9 cellular contexts compared by ENCODE assay signal in the genomic region with DNA sequence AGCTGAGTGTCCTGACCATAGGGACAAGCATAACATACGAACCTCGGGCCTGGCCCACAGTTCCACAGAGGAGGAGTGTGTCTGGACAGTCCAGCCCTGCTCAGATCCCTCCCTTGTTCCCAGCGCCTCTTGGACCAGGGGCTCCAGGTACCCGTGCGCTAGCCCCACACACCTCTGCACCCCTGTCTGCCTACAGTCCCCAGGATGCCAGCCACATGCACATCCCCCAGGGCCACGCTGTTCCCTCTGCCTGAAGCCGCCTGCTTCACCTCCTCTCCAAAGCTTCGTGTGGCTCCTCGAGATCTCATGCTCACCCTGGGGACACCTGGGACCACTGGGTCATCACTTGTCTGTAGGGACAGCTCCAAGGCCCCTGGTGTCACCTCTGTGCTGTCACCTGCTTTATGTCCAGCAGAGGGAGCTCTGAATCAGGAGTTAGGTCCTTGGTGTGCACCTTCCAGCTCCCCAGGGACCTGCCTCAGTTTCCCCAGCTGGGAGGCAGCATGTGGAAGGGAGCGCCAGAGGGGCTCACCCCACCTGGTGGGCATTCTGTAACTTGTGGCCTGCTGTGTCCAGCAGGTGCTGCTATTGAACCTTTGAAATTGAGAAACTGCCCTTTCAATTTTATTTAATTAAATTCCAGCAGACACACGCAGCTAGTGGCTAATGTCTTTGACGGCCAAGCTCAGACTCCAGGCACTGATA. TPM values are rescaled to one million over a fixed set of nuclear protein-coding genes. Genes with fewer than 3 reads are reported as not detected.
DNase-seq lines count a peak whose midpoint lies in the region; ATAC-seq, FAIRE-seq and TF ChIP-seq lines count a peak whose summit lies in the region.
"Had no signal": no experiment of that assay in that cellular context is flagged by ENCODE, and none has a peak within 500 bp of the region (broad histone marks: within the 10 kb centered on the region; RNA-seq: fewer than 3 reads in every experiment).

No MANE protein-coding gene starts in this region.

- peak; percentile 91 for TF ChIP-seq CTCF in C4-2B (conservative IDR thresholded peaks at IDR 0.05)
- TF ChIP-seq CTCF in H9 (conservative IDR thresholded peaks at IDR 0.05): peak; percentile 91
- peak; percentile 75 to 87 (median 77) for TF ChIP-seq CTCF in GM12878 (IDR thresholded peaks at IDR 0.05 in 2 of 3, conservative IDR thresholded peaks at IDR 0.05 in 1 of 3; ENCODE audit: control insufficient read depth in 2 of 3, extremely low read depth in 1 of 3, insufficient read depth in 1 of 3, low read depth in 3 of 3, low read length in 3 of 3)

- no peaks in the 10 kb centered on the region for H3K23me2 ChIP-seq in H9 (ENCODE audit: insufficient read length, low read depth, low read length, poor library complexity, severe bottlenecking)

- H3K9me3 ChIP-seq in H9 (ENCODE audit: control insufficient read depth, low read depth, low read length): no peaks in the 10 kb centered on the region
- no peaks in the 10 kb centered on the region for H3K9me3 ChIP-seq in GM12878 (replicated peaks; ENCODE audit: control insufficient read depth, insufficient read depth, low read length)

- no peak overlapping the region for H4K8ac ChIP-seq in H9 (replicated peaks; ENCODE audit: insufficient read length, low read depth, low read length)

- no peak overlapping the region for H2BK5ac ChIP-seq in H9 (ENCODE audit: insufficient read length, low read length)

- no peak overlapping the region for H3K4me3 ChIP-seq in GM12878

- RAD21 ChIA-PET in GM12878 (lab: Charles Lee; ENCODE audit: unreplicated experiment): interaction anchor here (1.0 to 1.7 kb wide), 8 partner anchors 11 to 251 kb away, joined by 3 to 6 read pairs (median 3); no protein-coding TSS in a partner anchor

- no peak overlapping the region for H2BK15ac ChIP-seq in H9 (ENCODE audit: low read depth, low read length)

- POLR2A ChIA-PET in GM12878 (lab: Charles Lee): no interaction called here

- H3K27me3 ChIP-seq in H9 (ENCODE audit: insufficient read depth, low read length) (no peaks in the 10 kb centered on the region), GM12878 (replicated peaks in 1 of 2; ENCODE audit: control insufficient read depth in 2 of 2, insufficient read depth in 2 of 2, low read length in 1 of 2) (peaks cover 0 to 7% of the 10 kb centered on the region in 2 experiments; a peak in 3 of 4 replicates)

- H3K79me1 ChIP-seq in H9 (ENCODE audit: insufficient read depth, low read depth, low read length, poor library complexity, severe bottlenecking): no peaks in the 10 kb centered on the region

- no peak overlapping the region for H2BK120ac ChIP-seq in H9 (ENCODE audit: low read depth, low read length, poor library complexity, severe bottlenecking)

- TF ChIP-seq EP300 in GM12878 (IDR thresholded peaks at IDR 0.05; ENCODE audit: borderline replicate concordance in 1 of 2, control insufficient read depth in 1 of 2, low read depth in 2 of 2, low read length in 2 of 2): no peak

- H4K91ac ChIP-seq in H9 (ENCODE audit: insufficient read length, low read depth, low read length): no peak overlapping the region

- H3K4me1 ChIP-seq in H9 (ENCODE audit: insufficient read depth, low read length) (no peaks in the 10 kb centered on the region), GM12878 (ENCODE audit: control insufficient read depth, insufficient read depth, low read length) (no peaks in the 10 kb centered on the region)

- H3K23ac ChIP-seq in H9 (ENCODE audit: insufficient read length, low read depth, low read length): no peak overlapping the region

- no peak overlapping the region for H3K18ac ChIP-seq in H9 (ENCODE audit: insufficient read length, low read depth, low read length)

- H3K36me3 Mint-ChIP-seq in H9 (ENCODE audit: insufficient read depth in 1 of 3, low read depth in 3 of 3): no peaks in the 10 kb centered on the region

- H2AFZ ChIP-seq in H9 (ENCODE audit: low read length): no peak overlapping the region
- H2AFZ ChIP-seq in GM12878 (ENCODE audit: control insufficient read depth, low read depth, low read length): no peak overlapping the region

- CTCF ChIA-PET in GM12878 (lab: Yijun Ruan, JAX): interaction anchor here (0.5 to 3.0 kb wide), 31 partner anchors 8 to 898 kb away, joined by 3 to 25 read pairs (median 5); partner anchors contain the start of genes BIRC7 and COL20A1

- BruUV-seq in GM12878 (replicated peaks; lab: Mats Ljungman, UMichigan): no TSS peak

- H3K9ac ChIP-seq in H9 (ENCODE audit: extremely low read depth, insufficient read length, low read length) (no peak overlapping the region), GM12878 (ENCODE audit: control insufficient read depth, insufficient read depth, low read length) (no peak overlapping the region)

- H3K9me3 Mint-ChIP-seq in H9: peaks cover 0 to 1% of the 10 kb centered on the region in 2 experiments; a peak in 1 of 5 replicates

- H3K4me2 ChIP-seq in H9 (ENCODE audit: insufficient read depth, insufficient read length, low read length) (no peak overlapping the region), GM12878 (ENCODE audit: control insufficient read depth, insufficient read depth) (no peak overlapping the region)

- no peaks in the 10 kb centered on the region for H3K79me2 ChIP-seq in H9 (ENCODE audit: insufficient read depth, low read length)
- no peaks in the 10 kb centered on the region for H3K79me2 ChIP-seq in GM12878 (ENCODE audit: control insufficient read depth, insufficient read depth, low read length)

- H4K20me1 ChIP-seq in H9 (ENCODE audit: control insufficient read depth, insufficient read depth, insufficient read length) (no peaks in the 10 kb centered on the region), GM12878 (ENCODE audit: control insufficient read depth, insufficient read depth) (no peaks in the 10 kb centered on the region; the same call in 1 of the 2 replicates)

- no peak overlapping the region for H3K27ac Mint-ChIP-seq in H9

- H4K5ac ChIP-seq in H9 (ENCODE audit: insufficient read length, low read depth, low read length): no peak overlapping the region

- peak; percentile 68 for TF ChIP-seq RAD21 in GM12878 (IDR thresholded peaks at IDR 0.05; ENCODE audit: insufficient read depth, low read depth, low read length)

- TF ChIP-seq POLR2A in GM12878 (IDR thresholded peaks at IDR 0.05; ENCODE audit: low read depth, low read length): no peak

- H3K27ac ChIP-seq in C4-2B (no peak overlapping the region), H9 (ENCODE audit: insufficient read length, low read depth, low read length) (no peak overlapping the region), GM12878 (ENCODE audit: control insufficient read depth, insufficient read depth) (no peak overlapping the region)

- no peak overlapping the region for H3K56ac ChIP-seq in H9 (ENCODE audit: insufficient read length, low read depth, low read length)

- DNase-seq in H9: peak; percentile 74
- DNase-seq in SW480 (ENCODE audit: low spot score): peak; percentile 50
- no peak for DNase-seq in GM12878 (ENCODE audit: low read depth, low spot score)
- DNase-seq in left lobe of liver (ENCODE audit: low spot score): no peak
- peak in 5 of 6 experiments; percentile 11 to 53 (median 15) for DNase-seq in stimulated activated naive CD4-positive, alpha-beta T cell (lab: John Stamatoyannopoulos, UW)
- DNase-seq in posterior vena cava (ENCODE audit: low spot score): no peak

- H3K36me3 ChIP-seq in GM12878 (ENCODE audit: control insufficient read depth in 2 of 2, insufficient read depth in 2 of 2, low read length in 1 of 2): no peaks in the 10 kb centered on the region

- WGBS in H9 (ENCODE audit: extremely low coverage, insufficient read length, low lambda C conversion rate): no CpG with 5 or more reads among the region's 12 CpGs
- WGBS in GM12878 (ENCODE audit: insufficient coverage, insufficient replicate concordance, low lambda C conversion rate, missing lambda C conversion rate): 16% methylated on average over 12 of the region's 12 CpGs

- intact Hi-C loops in GM12878 (cut with micrococcal nuclease; ENCODE audit: unreplicated experiment) (loop anchor here (5.0 kb wide), 1 partner anchor 49 kb away; the partner anchor contains the start of gene ARFGAP1), posterior vena cava (cut with DNase I) (no loop called here)

- ATAC-seq in GM12878: peak; percentile 82
- ATAC-seq in left lobe of liver: peak; percentile 75
- no peak for ATAC-seq in GM21529 (IDR thresholded peaks at IDR 0.05; ENCODE audit: unreplicated experiment)

- H2BK12ac ChIP-seq in H9 (ENCODE audit: insufficient read length, low read depth, low read length): no peak overlapping the region

- H2BK20ac ChIP-seq in H9 (ENCODE audit: low read depth, low read length, poor library complexity, severe bottlenecking): no peak overlapping the region

- peaks cover 2 to 39% of the 10 kb centered on the region in 2 experiments; a peak in 3 of 4 replicates for H3K4me1 Mint-ChIP-seq in H9

- H3T11ph ChIP-seq in H9 (ENCODE audit: low read length): no peak overlapping the region

- H3K27me3 Mint-ChIP-seq in H9 (ENCODE audit: low read depth): peaks cover 31% of the 10 kb centered on the region

- no peak for FAIRE-seq in GM12878 (lab: Jason Lieb, UNC)

- no peak overlapping the region for H3K4ac ChIP-seq in H9 (ENCODE audit: low read depth, low read length)

- H3K4me3 Mint-ChIP-seq in H9: no peak overlapping the region

- no peak overlapping the region for H2AK5ac ChIP-seq in H9 (ENCODE audit: insufficient read length, low read length)

- H3K14ac ChIP-seq in H9 (ENCODE audit: insufficient read depth, low read length): no peak overlapping the region

- SMC1A ChIA-PET in GM12878 (lab: Charles Lee; ENCODE audit: uncharacterized antibody, unreplicated experiment): interaction anchor here (0.6 to 1.5 kb wide), 8 partner anchors 9 to 273 kb away, joined by 3 to 4 read pairs (median 3); no protein-coding TSS in a partner anchor

- in situ Hi-C loops in GM12878 (cut with MboI): no loop called here

RNA-seq across cellular contexts. Expression of gene YTHDF1, which starts 7.3 kb away (rescaled TPM):
- total RNA-seq in H9 (2021) (85.4 TPM in 2 replicates), GM12878 (2014; rRNA removed) (19.7 and 21.6 TPM in 2 replicates), GM12878 (2014; rRNA removed; fragmentation: Illumina TruSeq; extraction: Trizol) (18.5 and 21.3 TPM in 2 replicates), GM12878 (2021) (36.1 and 37.8 TPM in 2 replicates), left lobe of liver (18.2 TPM), posterior vena cava (10 to 100 TPM; 25.2 to 25.7 TPM)
- 18.1 and 21.9 TPM in 2 replicates for total RNA-seq in GM12878 (2013; cell fraction: nucleolus; rRNA removed)
- 17.4 TPM for polyA plus RNA-seq in GM12878 (2011; ENCODE audit: low read depth)
- polyA plus RNA-seq in GM12878 (2011; rRNA removed) (23.2 and 27.5 TPM in 2 replicates), GM12878 (2014; fragmentation: Illumina TruSeq; extraction: Trizol) (23.3 and 24.7 TPM in 2 replicates), GM12878 (2014; fragmentation: Nextera tagmentation; extraction: Ambion mirVana) (10 to 100 TPM; 11.4 to 14.8 TPM), GM12878 (2014; rRNA removed) (32.9 and 33.1 TPM in 2 replicates), GM12878 (2016; fragmentation: Nextera tagmentation; extraction: Ambion mirVana) (10 to 100 TPM in 1 of 2 experiments, 1 to 10 TPM in 1; 4.6 to 14.5 TPM)
- polyA plus RNA-seq in GM12878 (2011; cell fraction: cytosol; rRNA removed): 20.2 and 23.4 TPM in 2 replicates
- polyA plus RNA-seq in GM12878 (2011; cell fraction: nucleus; rRNA removed): 24.5 and 27.8 TPM in 2 replicates
- 21.8 and 26.7 TPM in 2 replicates for polyA plus RNA-seq in GM12878 (2012)
- polyA minus RNA-seq in GM12878 (2011; rRNA and poly(A)+ RNA removed): 19.0 and 21.1 TPM in 2 replicates
- 14.3 and 17.2 TPM in 2 replicates for polyA minus RNA-seq in GM12878 (2011; cell fraction: cytosol; rRNA and poly(A)+ RNA removed)
- polyA minus RNA-seq in GM12878 (2011; cell fraction: nucleus; rRNA and poly(A)+ RNA removed): 5.7 and 10.3 TPM in 2 replicates

RNA-seq across cellular contexts. Expression of gene BIRC7, which starts 12.4 kb away (rescaled TPM):
- total RNA-seq in H9 (2021) (0.31 TPM in 1 of 2 replicates, not detected in the other), GM12878 (2014; rRNA removed) (0.11 TPM in 1 of 2 replicates, not detected in the other), GM12878 (2014; rRNA removed; fragmentation: Illumina TruSeq; extraction: Trizol) (not detected in 2 replicates), GM12878 (2021) (not detected in 2 replicates), left lobe of liver (not detected), posterior vena cava (not detected)
- total RNA-seq in GM12878 (2013; cell fraction: nucleolus; rRNA removed): 27.4 and 27.6 TPM in 2 replicates
- polyA plus RNA-seq in GM12878 (2011; ENCODE audit: low read depth): 0.29 TPM
- polyA plus RNA-seq in GM12878 (2011; rRNA removed) (0.26 and 0.31 TPM in 2 replicates), GM12878 (2014; fragmentation: Illumina TruSeq; extraction: Trizol) (not detected in 2 replicates), GM12878 (2014; fragmentation: Nextera tagmentation; extraction: Ambion mirVana) (not detected), GM12878 (2014; rRNA removed) (0.08 TPM in 1 of 2 replicates, not detected in the other), GM12878 (2016; fragmentation: Nextera tagmentation; extraction: Ambion mirVana) (not detected)
- polyA plus RNA-seq in GM12878 (2011; cell fraction: cytosol; rRNA removed): 0.99 and 1.1 TPM in 2 replicates
- polyA plus RNA-seq in GM12878 (2011; cell fraction: nucleus; rRNA removed): 4.9 and 10.3 TPM in 2 replicates
- polyA plus RNA-seq in GM12878 (2012): 1.2 and 4.0 TPM in 2 replicates
- 0.66 and 1.3 TPM in 2 replicates for polyA minus RNA-seq in GM12878 (2011; rRNA and poly(A)+ RNA removed)
- polyA minus RNA-seq in GM12878 (2011; cell fraction: cytosol; rRNA and poly(A)+ RNA removed): not detected in 2 replicates
- 1.7 and 2.4 TPM in 2 replicates for polyA minus RNA-seq in GM12878 (2011; cell fraction: nucleus; rRNA and poly(A)+ RNA removed)
- total RNA-seq: HT1080 had no signal

RNA-seq across cellular contexts. Expression of gene NKAIN4, which starts 31.0 kb away (rescaled TPM):
- total RNA-seq in H9 (2021): 19.1 and 20.9 TPM in 2 replicates
- total RNA-seq in GM12878 (2013; cell fraction: nucleolus; rRNA removed): not detected in 2 replicates
- not detected in 2 replicates for total RNA-seq in GM12878 (2014; rRNA removed)
- total RNA-seq in GM12878 (2014; rRNA removed; fragmentation: Illumina TruSeq; extraction: Trizol): not detected in 2 replicates
- not detected in 2 replicates for total RNA-seq in GM12878 (2021)
- not detected for polyA plus RNA-seq in GM12878 (2011; ENCODE audit: low read depth)
- not detected in 2 replicates for polyA plus RNA-seq in GM12878 (2011; rRNA removed)
- polyA plus RNA-seq in GM12878 (2011; cell fraction: cytosol; rRNA removed): not detected in 2 replicates
- polyA plus RNA-seq in GM12878 (2011; cell fraction: nucleus; rRNA removed): not detected in 2 replicates
- polyA plus RNA-seq in GM12878 (2012): not detected in 2 replicates
- polyA plus RNA-seq in GM12878 (2014; fragmentation: Illumina TruSeq; extraction: Trizol): not detected in 2 replicates
- not detected for polyA plus RNA-seq in GM12878 (2014; fragmentation: Nextera tagmentation; extraction: Ambion mirVana)
- polyA plus RNA-seq in GM12878 (2014; rRNA removed): not detected in 2 replicates
- polyA plus RNA-seq in GM12878 (2016; fragmentation: Nextera tagmentation; extraction: Ambion mirVana): under 1 TPM in 1 of 2 experiments, not detected in 1; 0.11 TPM
- polyA minus RNA-seq in GM12878 (2011; rRNA and poly(A)+ RNA removed): not detected in 2 replicates
- polyA minus RNA-seq in GM12878 (2011; cell fraction: cytosol; rRNA and poly(A)+ RNA removed): not detected in 2 replicates
- not detected in 2 replicates for polyA minus RNA-seq in GM12878 (2011; cell fraction: nucleus; rRNA and poly(A)+ RNA removed)
- not detected for total RNA-seq in left lobe of liver
- not detected for total RNA-seq in posterior vena cava
- total RNA-seq: HT1080 had no signal

RNA-seq across cellular contexts. Expression of gene ARFGAP1, which starts 49.3 kb away (rescaled TPM):
- 111 and 114 TPM in 2 replicates for total RNA-seq in H9 (2021)
- 164 and 192 TPM in 2 replicates for total RNA-seq in GM12878 (2013; cell fraction: nucleolus; rRNA removed)
- 32.1 and 40.5 TPM in 2 replicates for total RNA-seq in GM12878 (2014; rRNA removed)
- 15.6 and 16.9 TPM in 2 replicates for total RNA-seq in GM12878 (2014; rRNA removed; fragmentation: Illumina TruSeq; extraction: Trizol)
- total RNA-seq in GM12878 (2021): 67.4 and 79.9 TPM in 2 replicates
- polyA plus RNA-seq in GM12878 (2011; ENCODE audit: low read depth): 31.0 TPM
- 19.2 and 26.1 TPM in 2 replicates for polyA plus RNA-seq in GM12878 (2011; rRNA removed)
- 37.0 and 50.6 TPM in 2 replicates for polyA plus RNA-seq in GM12878 (2011; cell fraction: cytosol; rRNA removed)
- polyA plus RNA-seq in GM12878 (2011; cell fraction: nucleus; rRNA removed): 540 and 583 TPM in 2 replicates
- 72.1 and 81.0 TPM in 2 replicates for polyA plus RNA-seq in GM12878 (2012)
- 6.8 and 15.9 TPM in 2 replicates for polyA plus RNA-seq in GM12878 (2014; fragmentation: Illumina TruSeq; extraction: Trizol)
- polyA plus RNA-seq in GM12878 (2014; fragmentation: Nextera tagmentation; extraction: Ambion mirVana): 1 to 10 TPM in 1 of 2 experiments, under 1 TPM in 1; 0.45 to 1.5 TPM
- polyA plus RNA-seq in GM12878 (2014; rRNA removed): 56.4 and 58.9 TPM in 2 replicates
- 10 to 100 TPM; 35.6 to 36.6 TPM for polyA plus RNA-seq in GM12878 (2016; fragmentation: Nextera tagmentation; extraction: Ambion mirVana)
- 26.0 and 32.3 TPM in 2 replicates for polyA minus RNA-seq in GM12878 (2011; rRNA and poly(A)+ RNA removed)
- polyA minus RNA-seq in GM12878 (2011; cell fraction: cytosol; rRNA and poly(A)+ RNA removed): 13.7 and 14.7 TPM in 2 replicates
- polyA minus RNA-seq in GM12878 (2011; cell fraction: nucleus; rRNA and poly(A)+ RNA removed): 64.4 and 75.1 TPM in 2 replicates
- total RNA-seq in left lobe of liver: 42.6 TPM
- 10 to 100 TPM; 58.6 to 62.6 TPM for total RNA-seq in posterior vena cava

Comparison
In these comparisons a context has a peak if more than half of its experiments do, and no peak if none do; other contexts are left out.
1. DNase-seq: peak in H9 (single experiment), SW480 (single experiment) and stimulated activated naive CD4-positive, alpha-beta T cell (5 of 6); none in GM12878 (single experiment), left lobe of liver (single experiment) and posterior vena cava (single experiment).
2. RNA of gene NKAIN4, which starts 31.0 kb away (total RNA-seq): 19.1 to 20.9 TPM in H9; not detected in left lobe of liver (single experiment), not detected in GM12878 and not detected in posterior vena cava; every median in the first group is over 10 times any median in the second.
3. Peak in every context shown above with its lines, with median percentiles within 50 percentile points of each other: CTCF ChIP-seq.